Comparison of ENCODE assay signal across 1 cellular context in genomic region chr9:124133752-124134151, GRCh38.
TF ChIP-seq lines count a peak whose summit lies in the region.

No MANE protein-coding gene starts in this region.

TF ChIP-seq in HepG2, 621 proteins besides CTCF, POLR2A, EP300 and RAD21 (continued from another document and continues in another):
- TF ChIP-seq ZNF687 (CRISPR knock-in tag; IDR thresholded peaks at IDR 0.05) (peak; percentile 52), ZNF644 (CRISPR knock-in tag; IDR thresholded peaks at IDR 0.05; ENCODE audit: low read depth) (0 out of 2 replicates have a peak, but pooled peaks have one; percentile 27), ZNF337 (CRISPR knock-in tag; IDR thresholded peaks at IDR 0.05; ENCODE audit: borderline replicate concordance, low read depth) (no peak), ZMYM3 (CRISPR knock-in tag; IDR thresholded peaks at IDR 0.05) (0 out of 2 replicates have a peak, but pooled peaks have one; percentile 41), TEAD3 (CRISPR knock-in tag; optimal IDR thresholded peaks at IDR 0.05; ENCODE audit: borderline replicate concordance) (peak; percentile 71), LCORL (IDR thresholded peaks at IDR 0.05) (no peak), LCORL (CRISPR knock-in tag; IDR thresholded peaks at IDR 0.05) (peak; percentile 63), SALL1 (CRISPR knock-in tag; IDR thresholded peaks at IDR 0.05) (peak; percentile 50; the same call in 1 of the 2 replicates), TBP (CRISPR knock-in tag; IDR thresholded peaks at IDR 0.05) (no peak), TRAFD1 (CRISPR knock-in tag; IDR thresholded peaks at IDR 0.05; ENCODE audit: borderline replicate concordance) (0 out of 2 replicates have a peak, but pooled peaks have one; percentile 41), IRF2 (CRISPR knock-in tag; IDR thresholded peaks at IDR 0.05) (no peak), ZBTB33 (CRISPR knock-in tag; IDR thresholded peaks at IDR 0.05) (peak; percentile 43; the same call in 1 of the 2 replicates), CBX5 (CRISPR knock-in tag; IDR thresholded peaks at IDR 0.05; ENCODE audit: borderline replicate concordance) (peak; percentile 78; the same call in 1 of the 2 replicates), HNRNPLL (IDR thresholded peaks at IDR 0.05; ENCODE audit: low read depth, low read length, poor library complexity, severe bottlenecking) (no peak), CCAR2 (optimal IDR thresholded peaks at IDR 0.05; ENCODE audit: low read depth, low read length) (no peak), XRCC5 (optimal IDR thresholded peaks at IDR 0.05; ENCODE audit: low read length) (peak; percentile 15), ZSCAN21 (CRISPR knock-in tag; IDR thresholded peaks at IDR 0.05; ENCODE audit: borderline replicate concordance) (peak; percentile 33; the same call in 1 of the 2 replicates), MTF1 (CRISPR knock-in tag; IDR thresholded peaks at IDR 0.05) (no peak), STAG1 (CRISPR knock-in tag; IDR thresholded peaks at IDR 0.05) (peak; percentile 96), RELA (CRISPR knock-in tag; IDR thresholded peaks at IDR 0.05) (0 out of 2 replicates have a peak, but pooled peaks have one; percentile 61), PRPF4 (IDR thresholded peaks at IDR 0.05; ENCODE audit: low read depth, low read length, poor library complexity, severe bottlenecking) (no peak), FLYWCH1 (CRISPR knock-in tag; IDR thresholded peaks at IDR 0.05) (no peak), MIER2 (CRISPR knock-in tag; IDR thresholded peaks at IDR 0.05) (0 out of 2 replicates have a peak, but pooled peaks have one; percentile 24), JARID2 (CRISPR knock-in tag; IDR thresholded peaks at IDR 0.05; ENCODE audit: insufficient replicate concordance) (peak; percentile 48), ZSCAN9 (CRISPR knock-in tag; IDR thresholded peaks at IDR 0.05; ENCODE audit: borderline replicate concordance) (peak; percentile 60; the same call in 1 of the 2 replicates), MXD4 (CRISPR knock-in tag; IDR thresholded peaks at IDR 0.05) (0 out of 2 replicates have a peak, but pooled peaks have one; percentile 33), ZC3H13 (CRISPR knock-in tag; IDR thresholded peaks at IDR 0.05) (no peak), KDM2A (CRISPR knock-in tag; IDR thresholded peaks at IDR 0.05; ENCODE audit: borderline replicate concordance, low read depth) (peak; percentile 45; the same call in 1 of the 2 replicates), GATAD1 (CRISPR knock-in tag; IDR thresholded peaks at IDR 0.05) (0 out of 2 replicates have a peak, but pooled peaks have one; percentile 21), NR2F6 (IDR thresholded peaks at IDR 0.05) (no peak), NR2F6 (CRISPR knock-in tag; IDR thresholded peaks at IDR 0.05) (peak; percentile 39; the same call in 1 of the 2 replicates)
- TF ChIP-seq, protein P1, sequence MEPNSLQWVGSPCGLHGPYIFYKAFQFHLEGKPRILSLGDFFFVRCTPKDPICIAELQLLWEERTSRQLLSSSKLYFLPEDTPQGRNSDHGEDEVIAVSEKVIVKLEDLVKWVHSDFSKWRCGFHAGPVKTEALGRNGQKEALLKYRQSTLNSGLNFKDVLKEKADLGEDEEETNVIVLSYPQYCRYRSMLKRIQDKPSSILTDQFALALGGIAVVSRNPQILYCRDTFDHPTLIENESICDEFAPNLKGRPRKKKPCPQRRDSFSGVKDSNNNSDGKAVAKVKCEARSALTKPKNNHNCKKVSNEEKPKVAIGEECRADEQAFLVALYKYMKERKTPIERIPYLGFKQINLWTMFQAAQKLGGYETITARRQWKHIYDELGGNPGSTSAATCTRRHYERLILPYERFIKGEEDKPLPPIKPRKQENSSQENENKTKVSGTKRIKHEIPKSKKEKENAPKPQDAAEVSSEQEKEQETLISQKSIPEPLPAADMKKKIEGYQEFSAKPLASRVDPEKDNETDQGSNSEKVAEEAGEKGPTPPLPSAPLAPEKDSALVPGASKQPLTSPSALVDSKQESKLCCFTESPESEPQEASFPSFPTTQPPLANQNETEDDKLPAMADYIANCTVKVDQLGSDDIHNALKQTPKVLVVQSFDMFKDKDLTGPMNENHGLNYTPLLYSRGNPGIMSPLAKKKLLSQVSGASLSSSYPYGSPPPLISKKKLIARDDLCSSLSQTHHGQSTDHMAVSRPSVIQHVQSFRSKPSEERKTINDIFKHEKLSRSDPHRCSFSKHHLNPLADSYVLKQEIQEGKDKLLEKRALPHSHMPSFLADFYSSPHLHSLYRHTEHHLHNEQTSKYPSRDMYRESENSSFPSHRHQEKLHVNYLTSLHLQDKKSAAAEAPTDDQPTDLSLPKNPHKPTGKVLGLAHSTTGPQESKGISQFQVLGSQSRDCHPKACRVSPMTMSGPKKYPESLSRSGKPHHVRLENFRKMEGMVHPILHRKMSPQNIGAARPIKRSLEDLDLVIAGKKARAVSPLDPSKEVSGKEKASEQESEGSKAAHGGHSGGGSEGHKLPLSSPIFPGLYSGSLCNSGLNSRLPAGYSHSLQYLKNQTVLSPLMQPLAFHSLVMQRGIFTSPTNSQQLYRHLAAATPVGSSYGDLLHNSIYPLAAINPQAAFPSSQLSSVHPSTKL (CRISPR knock-in tag; IDR thresholded peaks at IDR 0.05), result peak; percentile 42; the same call in 1 of the 2 replicates
- TF ChIP-seq, protein P2, sequence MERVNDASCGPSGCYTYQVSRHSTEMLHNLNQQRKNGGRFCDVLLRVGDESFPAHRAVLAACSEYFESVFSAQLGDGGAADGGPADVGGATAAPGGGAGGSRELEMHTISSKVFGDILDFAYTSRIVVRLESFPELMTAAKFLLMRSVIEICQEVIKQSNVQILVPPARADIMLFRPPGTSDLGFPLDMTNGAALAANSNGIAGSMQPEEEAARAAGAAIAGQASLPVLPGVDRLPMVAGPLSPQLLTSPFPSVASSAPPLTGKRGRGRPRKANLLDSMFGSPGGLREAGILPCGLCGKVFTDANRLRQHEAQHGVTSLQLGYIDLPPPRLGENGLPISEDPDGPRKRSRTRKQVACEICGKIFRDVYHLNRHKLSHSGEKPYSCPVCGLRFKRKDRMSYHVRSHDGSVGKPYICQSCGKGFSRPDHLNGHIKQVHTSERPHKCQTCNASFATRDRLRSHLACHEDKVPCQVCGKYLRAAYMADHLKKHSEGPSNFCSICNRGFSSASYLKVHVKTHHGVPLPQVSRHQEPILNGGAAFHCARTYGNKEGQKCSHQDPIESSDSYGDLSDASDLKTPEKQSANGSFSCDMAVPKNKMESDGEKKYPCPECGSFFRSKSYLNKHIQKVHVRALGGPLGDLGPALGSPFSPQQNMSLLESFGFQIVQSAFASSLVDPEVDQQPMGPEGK (CRISPR knock-in tag; IDR thresholded peaks at IDR 0.05), result no peak
- TF ChIP-seq, protein P3, sequence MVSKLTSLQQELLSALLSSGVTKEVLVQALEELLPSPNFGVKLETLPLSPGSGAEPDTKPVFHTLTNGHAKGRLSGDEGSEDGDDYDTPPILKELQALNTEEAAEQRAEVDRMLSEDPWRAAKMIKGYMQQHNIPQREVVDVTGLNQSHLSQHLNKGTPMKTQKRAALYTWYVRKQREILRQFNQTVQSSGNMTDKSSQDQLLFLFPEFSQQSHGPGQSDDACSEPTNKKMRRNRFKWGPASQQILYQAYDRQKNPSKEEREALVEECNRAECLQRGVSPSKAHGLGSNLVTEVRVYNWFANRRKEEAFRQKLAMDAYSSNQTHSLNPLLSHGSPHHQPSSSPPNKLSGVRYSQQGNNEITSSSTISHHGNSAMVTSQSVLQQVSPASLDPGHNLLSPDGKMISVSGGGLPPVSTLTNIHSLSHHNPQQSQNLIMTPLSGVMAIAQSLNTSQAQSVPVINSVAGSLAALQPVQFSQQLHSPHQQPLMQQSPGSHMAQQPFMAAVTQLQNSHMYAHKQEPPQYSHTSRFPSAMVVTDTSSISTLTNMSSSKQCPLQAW (CRISPR knock-in tag; IDR thresholded peaks at IDR 0.05), result 0 out of 2 replicates have a peak, but pooled peaks have one; percentile 23
- TF ChIP-seq, protein P4, sequence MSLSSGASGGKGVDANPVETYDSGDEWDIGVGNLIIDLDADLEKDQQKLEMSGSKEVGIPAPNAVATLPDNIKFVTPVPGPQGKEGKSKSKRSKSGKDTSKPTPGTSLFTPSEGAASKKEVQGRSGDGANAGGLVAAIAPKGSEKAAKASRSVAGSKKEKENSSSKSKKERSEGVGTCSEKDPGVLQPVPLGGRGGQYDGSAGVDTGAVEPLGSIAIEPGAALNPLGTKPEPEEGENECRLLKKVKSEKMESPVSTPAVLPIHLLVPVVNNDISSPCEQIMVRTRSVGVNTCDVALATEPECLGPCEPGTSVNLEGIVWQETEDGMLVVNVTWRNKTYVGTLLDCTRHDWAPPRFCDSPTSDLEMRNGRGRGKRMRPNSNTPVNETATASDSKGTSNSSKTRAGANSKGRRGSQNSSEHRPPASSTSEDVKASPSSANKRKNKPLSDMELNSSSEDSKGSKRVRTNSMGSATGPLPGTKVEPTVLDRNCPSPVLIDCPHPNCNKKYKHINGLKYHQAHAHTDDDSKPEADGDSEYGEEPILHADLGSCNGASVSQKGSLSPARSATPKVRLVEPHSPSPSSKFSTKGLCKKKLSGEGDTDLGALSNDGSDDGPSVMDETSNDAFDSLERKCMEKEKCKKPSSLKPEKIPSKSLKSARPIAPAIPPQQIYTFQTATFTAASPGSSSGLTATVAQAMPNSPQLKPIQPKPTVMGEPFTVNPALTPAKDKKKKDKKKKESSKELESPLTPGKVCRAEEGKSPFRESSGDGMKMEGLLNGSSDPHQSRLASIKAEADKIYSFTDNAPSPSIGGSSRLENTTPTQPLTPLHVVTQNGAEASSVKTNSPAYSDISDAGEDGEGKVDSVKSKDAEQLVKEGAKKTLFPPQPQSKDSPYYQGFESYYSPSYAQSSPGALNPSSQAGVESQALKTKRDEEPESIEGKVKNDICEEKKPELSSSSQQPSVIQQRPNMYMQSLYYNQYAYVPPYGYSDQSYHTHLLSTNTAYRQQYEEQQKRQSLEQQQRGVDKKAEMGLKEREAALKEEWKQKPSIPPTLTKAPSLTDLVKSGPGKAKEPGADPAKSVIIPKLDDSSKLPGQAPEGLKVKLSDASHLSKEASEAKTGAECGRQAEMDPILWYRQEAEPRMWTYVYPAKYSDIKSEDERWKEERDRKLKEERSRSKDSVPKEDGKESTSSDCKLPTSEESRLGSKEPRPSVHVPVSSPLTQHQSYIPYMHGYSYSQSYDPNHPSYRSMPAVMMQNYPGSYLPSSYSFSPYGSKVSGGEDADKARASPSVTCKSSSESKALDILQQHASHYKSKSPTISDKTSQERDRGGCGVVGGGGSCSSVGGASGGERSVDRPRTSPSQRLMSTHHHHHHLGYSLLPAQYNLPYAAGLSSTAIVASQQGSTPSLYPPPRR (CRISPR knock-in tag; IDR thresholded peaks at IDR 0.05; ENCODE audit: borderline replicate concordance), result no peak
- TF ChIP-seq, protein P5, sequence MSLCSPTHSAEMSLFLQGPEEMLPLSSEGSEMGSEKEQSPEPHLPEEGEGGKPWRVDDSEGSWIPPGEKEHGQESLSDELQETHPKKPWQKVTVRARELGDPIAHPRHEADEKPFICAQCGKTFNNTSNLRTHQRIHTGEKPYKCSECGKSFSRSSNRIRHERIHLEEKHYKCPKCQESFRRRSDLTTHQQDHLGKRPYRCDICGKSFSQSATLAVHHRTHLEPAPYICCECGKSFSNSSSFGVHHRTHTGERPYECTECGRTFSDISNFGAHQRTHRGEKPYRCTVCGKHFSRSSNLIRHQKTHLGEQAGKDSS (CRISPR knock-in tag; IDR thresholded peaks at IDR 0.05; ENCODE audit: borderline replicate concordance, low read depth), result peak; percentile 73
- TF ChIP-seq, protein P6, sequence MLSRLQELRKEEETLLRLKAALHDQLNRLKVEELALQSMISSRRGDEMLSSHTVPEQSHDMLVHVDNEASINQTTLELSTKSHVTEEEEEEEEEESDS (CRISPR knock-in tag; IDR thresholded peaks at IDR 0.05; ENCODE audit: borderline replicate concordance), result no peak
